ENCODE assay signal across 8 cellular contexts in genomic region chr3:68876112-68876713, GRCh38. TPM values are rescaled to one million over a fixed set of nuclear protein-coding genes. Genes with fewer than 3 reads are reported as not detected.
DNase-seq lines count a peak whose midpoint lies in the region; ATAC-seq and FAIRE-seq lines count a peak whose summit lies in the region.

No MANE protein-coding gene starts in this region.

- H3K4me1 Mint-ChIP-seq in activated naive CD4-positive, alpha-beta T cell treated with anti-CD3 and anti-CD28 coated beads, Interleukin-2, amount 10 ng/mL, durations not matched to agents 7 days and 5 days = no peaks in the 10 kb centered on the region

- peaks cover 8% of the 10 kb centered on the region for H3K27me3 Mint-ChIP-seq in activated naive CD4-positive, alpha-beta T cell treated with anti-CD3 and anti-CD28 coated beads, Interleukin-2, amount 10 ng/mL, durations not matched to agents 7 days and 5 days

- ATAC-seq in HG03196 (IDR thresholded peaks at IDR 0.05; ENCODE audit: unreplicated experiment) = peak; percentile 63
- ATAC-seq in left cardiac atrium = peak; percentile 47 to 53
- ATAC-seq in sciatic nerve = peak; percentile 53

- FAIRE-seq in GM19239 (lab: Jason Lieb, UNC) = peak; percentile 83

- CTCF ChIA-PET in activated naive CD4-positive, alpha-beta T cell treated with anti-CD3 and anti-CD28 coated beads, Interleukin-2, amount 10 ng/mL, durations not matched to agents 7 days and 5 days (lab: Charles Lee) = interaction anchor here (0.7 to 2.6 kb wide), 8 partner anchors 10 to 1904 kb away, joined by 3 to 13 read pairs (median 5); no protein-coding TSS in a partner anchor

- DNase-seq in DMS53 treated with DMSO at 0.1 percent for 48 hours (lab: John Stamatoyannopoulos, UW; ENCODE audit: unreplicated experiment) (peak; percentile 11), GM19239 (ENCODE audit: insufficient read length, low spot score) (peak; percentile 8), NCI-H510A (lab: John Stamatoyannopoulos, UW) (peak; percentile 2), left cardiac atrium (no peak), sciatic nerve (ENCODE audit: low spot score) (no peak)
- DNase-seq in activated naive CD4-positive, alpha-beta T cell treated with anti-CD3 and anti-CD28 coated beads, Interleukin-2, amount 10 ng/mL, durations not matched to agents 7 days and 5 days = peak; percentile 35
- no peak for DNase-seq in activated CD4-positive, CD25-positive, alpha-beta regulatory T cell (lab: John Stamatoyannopoulos, UW)

- H3K36me3 Mint-ChIP-seq in activated naive CD4-positive, alpha-beta T cell treated with anti-CD3 and anti-CD28 coated beads, Interleukin-2, amount 10 ng/mL, durations not matched to agents 7 days and 5 days = no peaks in the 10 kb centered on the region

- no peak overlapping the region for H3K27ac Mint-ChIP-seq in activated naive CD4-positive, alpha-beta T cell treated with anti-CD3 and anti-CD28 coated beads, Interleukin-2, amount 10 ng/mL, durations not matched to agents 7 days and 5 days

- no peak overlapping the region for H3K4me3 Mint-ChIP-seq in activated naive CD4-positive, alpha-beta T cell treated with anti-CD3 and anti-CD28 coated beads, Interleukin-2, amount 10 ng/mL, durations not matched to agents 7 days and 5 days

- no peaks in the 10 kb centered on the region for H3K9me3 Mint-ChIP-seq in activated naive CD4-positive, alpha-beta T cell treated with anti-CD3 and anti-CD28 coated beads, Interleukin-2, amount 10 ng/mL, durations not matched to agents 7 days and 5 days

- intact Hi-C loops in left cardiac atrium (cut with DNase I) = loop anchor here (5.0 to 10.0 kb wide), 3 partner anchors 1494 to 1764 kb away; no protein-coding TSS in a partner anchor
- intact Hi-C loops in sciatic nerve (cut with DNase I) = loop anchor here (10.0 kb wide), 1 partner anchor 1761 kb away; no protein-coding TSS in a partner anchor

RNA-seq across cellular contexts. Expression of gene TAFA4, which starts 56.1 kb away (rescaled TPM):
- not detected for total RNA-seq in left cardiac atrium
- not detected for total RNA-seq in sciatic nerve

Comparison
In these comparisons a context has a peak if more than half of its experiments do, and no peak if none do; other contexts are left out.
1. DNase-seq: peak in DMS53 treated with DMSO at 0.1 percent for 48 hours (single experiment), GM19239 (single experiment), NCI-H510A (single experiment) and activated naive CD4-positive, alpha-beta T cell treated with anti-CD3 and anti-CD28 coated beads, Interleukin-2, amount 10 ng/mL, durations not matched to agents 7 days and 5 days (single experiment); none in left cardiac atrium (single experiment), sciatic nerve (single experiment) and activated CD4-positive, CD25-positive, alpha-beta regulatory T cell (0 of 4).
2. Peak in every context shown above with its lines, with median percentiles within 50 percentile points of each other: ATAC-seq.